1 cellular context compared by ENCODE assay signal in the genomic region with DNA sequence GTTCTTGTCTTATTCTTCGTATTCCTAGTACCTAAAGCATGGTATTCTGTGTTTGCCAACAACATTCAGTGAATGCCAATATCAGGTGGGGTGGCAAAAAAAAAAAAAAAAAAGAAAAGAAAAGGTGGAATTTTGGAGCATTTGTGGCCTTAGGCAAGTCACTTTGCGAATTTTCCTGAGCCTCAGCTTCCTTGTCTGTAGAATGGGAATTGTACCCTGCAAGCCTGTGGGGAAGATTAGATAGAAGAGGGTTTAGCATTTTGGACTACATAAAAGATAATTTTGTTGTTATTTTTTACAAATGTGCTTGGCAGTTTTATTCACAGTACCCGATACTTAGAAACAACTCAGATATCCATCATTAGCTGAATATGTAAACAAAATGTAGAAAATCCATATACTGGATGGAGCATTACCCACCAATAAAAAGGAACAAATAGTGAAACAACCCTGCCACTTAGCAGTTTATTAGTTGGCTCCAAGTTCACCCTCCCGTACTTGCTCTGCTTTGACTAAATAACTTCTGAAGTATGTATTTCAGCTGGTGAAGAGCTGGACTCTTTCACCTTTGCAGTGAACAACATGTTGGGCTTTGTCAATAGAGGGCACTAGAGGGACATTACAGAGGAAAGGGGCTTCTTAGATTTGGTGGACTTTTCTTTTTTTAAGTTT.
TF ChIP-seq lines count a peak whose summit lies in the region.

No MANE protein-coding gene starts in this region.

TF ChIP-seq in GM23338, 12 proteins besides CTCF, POLR2A, EP300 and RAD21 (continued from another document):
- TF ChIP-seq ZNF462 (CRISPR knock-in tag; IDR thresholded peaks at IDR 0.05) (no peak), CREB1 (CRISPR knock-in tag; IDR thresholded peaks at IDR 0.05; ENCODE audit: low read depth) (no peak), STAT1 (IDR thresholded peaks at IDR 0.05; ENCODE audit: unreplicated experiment) (no peak), EZH2phosphoT487 (IDR thresholded peaks at IDR 0.05; ENCODE audit: unreplicated experiment) (no peak), NANOG (IDR thresholded peaks at IDR 0.05; ENCODE audit: borderline replicate concordance) (no peak), ZNF331 (CRISPR knock-in tag; IDR thresholded peaks at IDR 0.05; ENCODE audit: low read depth) (no peak), REST (IDR thresholded peaks at IDR 0.05; ENCODE audit: unreplicated experiment) (no peak), ZNF114 (CRISPR knock-in tag; IDR thresholded peaks at IDR 0.05) (no peak)
